Comparison of ENCODE assay signal across 8 cellular contexts in the genomic region with DNA sequence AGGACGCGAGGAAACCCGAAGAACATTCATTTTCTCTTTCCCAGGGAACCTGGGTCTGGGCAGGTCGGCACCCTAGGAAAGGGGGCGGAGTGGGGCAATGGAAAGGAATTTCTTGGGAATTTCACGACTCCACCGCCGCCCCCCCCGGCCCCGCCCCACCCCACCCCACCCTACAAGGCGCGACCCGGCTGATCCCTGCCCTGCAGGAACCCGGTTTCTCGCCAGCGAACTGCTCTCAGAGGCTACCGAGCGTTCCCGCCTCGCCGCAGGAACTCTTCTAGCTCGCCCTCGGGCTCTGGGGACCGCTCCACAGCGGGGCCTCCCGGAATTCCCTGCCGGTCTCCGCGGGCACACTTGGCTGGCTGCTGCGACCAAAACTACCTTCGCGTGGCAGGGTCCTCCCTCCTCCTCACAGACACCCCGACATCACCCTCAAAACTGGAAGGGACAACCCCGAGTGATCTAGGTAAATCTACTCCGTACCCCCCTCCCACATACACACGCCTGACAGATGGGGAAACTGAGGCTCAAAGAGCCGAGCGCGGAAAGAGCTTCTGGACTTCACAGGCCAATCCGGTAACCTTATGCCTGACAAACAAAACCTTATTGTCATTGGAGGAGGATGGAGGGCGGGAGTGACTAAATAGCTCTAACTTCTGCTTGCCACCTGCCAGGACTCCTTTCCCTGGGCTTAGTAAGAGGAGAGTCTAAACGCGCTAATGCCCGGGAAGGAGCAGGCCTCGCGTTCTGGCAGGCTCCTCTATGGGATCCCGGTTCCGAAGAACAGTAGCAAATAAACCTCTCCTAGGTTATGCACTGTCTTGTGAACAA. TPM values are rescaled to one million over a fixed set of nuclear protein-coding genes. Genes with fewer than 3 reads are reported as not detected.
DNase-seq lines count a peak whose midpoint lies in the region; ATAC-seq, FAIRE-seq and TF ChIP-seq lines count a peak whose summit lies in the region.

No MANE protein-coding gene starts in this region.

- no peak for ATAC-seq in activated CD4-positive, alpha-beta T cell treated with anti-CD3 and anti-CD28 coated beads for 36 hours

- TF ChIP-seq CTCF in breast epithelium (IDR thresholded peaks at IDR 0.05), result no peak
- TF ChIP-seq CTCF in GM13976 (IDR thresholded peaks at IDR 0.05; ENCODE audit: borderline replicate concordance, control extremely low read depth, extremely low read depth, insufficient read depth, missing control alignments), result no peak

- no peaks in the 10 kb centered on the region for H3K9me3 Mint-ChIP-seq in activated CD4-positive, alpha-beta T cell treated with anti-CD3 and anti-CD28 coated beads for 36 hours (ENCODE audit: low read depth)
- no peaks in the 10 kb centered on the region for H3K9me3 Mint-ChIP-seq in stimulated activated naive CD8-positive, alpha-beta T cell treated with anti-CD3 and anti-CD28 coated beads, Interleukin-15, Interleukin-2, amounts not matched to agents 100 ng/mL and 50 ng/mL, for 24 hours

- H3K27me3 ChIP-seq in breast epithelium (no peaks in the 10 kb centered on the region), layer of hippocampus (ENCODE audit: control insufficient read depth, insufficient read depth, low read length) (peaks cover 2% of the 10 kb centered on the region)

- POLR2A ChIA-PET in activated CD4-positive, alpha-beta T cell treated with anti-CD3 and anti-CD28 coated beads for 36 hours (lab: Charles Lee), result interaction anchor here (0.6 to 1.3 kb wide), 3 partner anchors 10 to 1344 kb away, joined by 3 to 14 read pairs (median 3); no protein-coding TSS in a partner anchor

- H3K36me3 Mint-ChIP-seq in activated CD4-positive, alpha-beta T cell treated with anti-CD3 and anti-CD28 coated beads for 36 hours (ENCODE audit: low read depth), result peaks cover 8% of the 10 kb centered on the region
- H3K36me3 Mint-ChIP-seq in stimulated activated naive CD8-positive, alpha-beta T cell treated with anti-CD3 and anti-CD28 coated beads, Interleukin-15, Interleukin-2, amounts not matched to agents 100 ng/mL and 50 ng/mL, for 24 hours (ENCODE audit: low read depth), result peaks cover 21% of the 10 kb centered on the region

- peaks cover 2% of the 10 kb centered on the region for H3K27me3 Mint-ChIP-seq in activated CD4-positive, alpha-beta T cell treated with anti-CD3 and anti-CD28 coated beads for 36 hours
- peaks cover 4% of the 10 kb centered on the region for H3K27me3 Mint-ChIP-seq in stimulated activated naive CD8-positive, alpha-beta T cell treated with anti-CD3 and anti-CD28 coated beads, Interleukin-15, Interleukin-2, amounts not matched to agents 100 ng/mL and 50 ng/mL, for 24 hours

- H3K4me3 ChIP-seq in breast epithelium, result peak overlapping the region; percentile 80 to 96 (median 85)

- in situ Hi-C loops in GM13976 (cut with MboI; ENCODE audit: low sequenced_read_pairs, unreplicated experiment), result no loop called here

- H3K27ac ChIP-seq in breast epithelium (peak overlapping the region; percentile 98 to 99), layer of hippocampus (ENCODE audit: low read depth, low read length) (peak overlapping the region; percentile 82)

- H3K4me3 Mint-ChIP-seq in activated CD4-positive, alpha-beta T cell treated with anti-CD3 and anti-CD28 coated beads for 36 hours, result peak overlapping the region; percentile 79
- peak overlapping the region; percentile 88 for H3K4me3 Mint-ChIP-seq in stimulated activated naive CD8-positive, alpha-beta T cell treated with anti-CD3 and anti-CD28 coated beads, Interleukin-15, Interleukin-2, amounts not matched to agents 100 ng/mL and 50 ng/mL, for 24 hours

- H3K9me3 ChIP-seq in breast epithelium, result no peaks in the 10 kb centered on the region

- TF ChIP-seq POLR2A in breast epithelium (IDR thresholded peaks at IDR 0.05) (no peak), GM12891 (IDR thresholded peaks at IDR 0.05; ENCODE audit: low read depth, low read length) (no peak)

- H3K36me3 ChIP-seq in breast epithelium, result no peaks in the 10 kb centered on the region

- CTCF ChIA-PET in activated CD4-positive, alpha-beta T cell treated with anti-CD3 and anti-CD28 coated beads for 36 hours (lab: Charles Lee), result interaction anchor here (0.6 to 1.0 kb wide), 3 partner anchors 69 to 600 kb away, joined by 3 to 4 read pairs (median 3); no protein-coding TSS in a partner anchor

- H3K4me1 ChIP-seq in breast epithelium, result peaks cover 0 to 19% of the 10 kb centered on the region in 2 donors

- peaks cover 35% of the 10 kb centered on the region for H3K4me1 Mint-ChIP-seq in activated CD4-positive, alpha-beta T cell treated with anti-CD3 and anti-CD28 coated beads for 36 hours
- peaks cover 52% of the 10 kb centered on the region for H3K4me1 Mint-ChIP-seq in stimulated activated naive CD8-positive, alpha-beta T cell treated with anti-CD3 and anti-CD28 coated beads, Interleukin-15, Interleukin-2, amounts not matched to agents 100 ng/mL and 50 ng/mL, for 24 hours (ENCODE audit: low read depth)

- FAIRE-seq in GM12891 (lab: Jason Lieb, UNC), result no peak

- intact Hi-C loops in activated CD4-positive, alpha-beta T cell treated with anti-CD3 and anti-CD28 coated beads for 36 hours (cut with DNase I, micrococcal nuclease), result loop anchor here (1.0 to 10.0 kb wide), 9 partner anchors 43 to 1163 kb away; partner anchors contain the start of genes ERH (in 2 of the 2), SLC39A9 (in 2 of the 2), DCAF5 (in 1 of the 2) and RAD51B (in 1 of the 2)
- intact Hi-C loops in breast epithelium (cut with DNase I; ENCODE audit: low total_unique reads), result loop anchor here (10.0 kb wide), 1 partner anchor 835 kb away; no protein-coding TSS in a partner anchor

- DNase-seq in activated CD4-positive, alpha-beta T cell treated with anti-CD3 and anti-CD28 coated beads for 36 hours, result no peak
- no peak for DNase-seq in activated CD4-positive, alpha-beta T cell treated with anti-CD3 and anti-CD28 coated beads, Interleukin-2, amount 50 U/mL, for 4 hours
- peak; percentile 54 to 83 for DNase-seq in NCI-H524 (lab: John Stamatoyannopoulos, UW)
- peak; percentile 60 to 70 for DNase-seq in breast epithelium (ENCODE audit: low spot score in 2 of 2)
- no peak for DNase-seq in GM13976 (ENCODE audit: low spot score)
- DNase-seq in GM12891 (ENCODE audit: insufficient read length, low spot score), result no peak

- peak overlapping the region; percentile 49 for H3K27ac Mint-ChIP-seq in activated CD4-positive, alpha-beta T cell treated with anti-CD3 and anti-CD28 coated beads for 36 hours
- peak overlapping the region; percentile 67 for H3K27ac Mint-ChIP-seq in stimulated activated naive CD8-positive, alpha-beta T cell treated with anti-CD3 and anti-CD28 coated beads, Interleukin-15, Interleukin-2, amounts not matched to agents 100 ng/mL and 50 ng/mL, for 24 hours

TF ChIP-seq in GM12891, 5 proteins besides CTCF, POLR2A, EP300 and RAD21:
- TF ChIP-seq SPI1 (IDR thresholded peaks at IDR 0.05; ENCODE audit: low read depth, low read length), result no peak
- no peak for TF ChIP-seq POLR2AphosphoS5 (IDR thresholded peaks at IDR 0.05; ENCODE audit: low read depth, low read length)
- no peak for TF ChIP-seq PAX5 (IDR thresholded peaks at IDR 0.05; ENCODE audit: insufficient read depth, low read length, severe bottlenecking)
- TF ChIP-seq TAF1 (IDR thresholded peaks at IDR 0.05; ENCODE audit: low read depth, low read length), result no peak
- no peak for TF ChIP-seq POU2F2 (IDR thresholded peaks at IDR 0.05; ENCODE audit: low read depth, low read length)

RNA-seq across cellular contexts. Expression of gene ACTN1, which starts 0.8 kb away (rescaled TPM):
- total RNA-seq in activated CD4-positive, alpha-beta T cell treated with anti-CD3 and anti-CD28 coated beads for 36 hours, result 100 to 1,000 TPM in 1 of 2 experiments, 10 to 100 TPM in 1; 92.8 to 146 TPM
- 100 to 1,000 TPM in 2 of 3 donors, 10 to 100 TPM in 1; 75.0 to 295 (median 290) TPM for total RNA-seq in breast epithelium
- 1.3 TPM for polyA plus RNA-seq in GM12891 (2012; ENCODE audit: low read depth, missing spikeins)

Comparison
In these comparisons a context has a peak if more than half of its experiments do, and no peak if none do; other contexts are left out.
1. DNase-seq: peak in NCI-H524 (2 of 2) and breast epithelium (2 of 2); none in activated CD4-positive, alpha-beta T cell treated with anti-CD3 and anti-CD28 coated beads for 36 hours (single experiment), activated CD4-positive, alpha-beta T cell treated with anti-CD3 and anti-CD28 coated beads, Interleukin-2, amount 50 U/mL, for 4 hours (0 of 2), GM13976 (single experiment) and GM12891 (single experiment).